8 cellular contexts compared by ENCODE assay signal in the genomic region with DNA sequence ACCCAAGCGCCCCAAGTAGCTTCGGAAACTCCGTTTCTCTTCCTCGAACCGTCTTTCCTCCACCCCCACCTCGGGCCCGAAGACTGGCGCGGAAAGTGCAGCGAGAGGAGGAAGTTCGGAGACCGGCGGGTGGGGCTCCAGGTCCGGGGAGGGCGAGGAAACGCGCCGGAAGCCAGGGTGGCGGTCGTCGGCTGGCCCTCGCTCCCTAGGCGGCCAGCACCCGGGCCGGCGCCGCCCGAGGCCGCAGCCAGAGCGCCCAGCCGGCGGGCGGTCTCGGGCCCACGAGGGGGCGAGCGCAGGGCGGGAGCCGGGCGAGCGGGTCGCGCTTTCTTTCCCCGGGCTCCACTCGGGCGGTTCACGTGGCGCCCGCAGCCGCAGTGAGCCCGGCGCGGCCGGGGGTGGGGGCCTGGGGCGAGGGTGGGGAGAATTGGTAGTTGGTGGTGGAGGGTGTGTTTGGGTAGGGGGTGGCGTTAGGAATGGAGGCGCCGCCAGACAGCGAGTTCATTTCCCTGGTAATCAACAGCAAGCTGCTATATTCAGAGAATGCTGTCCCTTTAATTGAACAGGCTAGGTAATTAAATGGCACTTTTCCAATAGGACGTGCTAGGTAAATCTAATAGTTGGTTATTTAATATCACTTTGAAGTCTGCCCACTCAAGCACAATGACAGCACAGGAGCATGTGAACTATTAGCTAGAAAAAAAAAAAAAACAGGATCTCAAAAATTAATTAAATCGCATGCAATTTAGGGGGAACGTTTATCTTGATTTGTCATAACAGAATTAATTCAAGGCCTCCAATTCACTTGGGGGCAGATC. TPM values are rescaled to one million over a fixed set of nuclear protein-coding genes. Genes with fewer than 3 reads are reported as not detected.
DNase-seq lines count a peak whose midpoint lies in the region; ATAC-seq and TF ChIP-seq lines count a peak whose summit lies in the region.

No MANE protein-coding gene starts in this region.

- H3K36me3 Mint-ChIP-seq in CD4-positive, alpha-beta memory T cell = peaks cover 12 to 35% of the 10 kb centered on the region in 2 donors
- H3K36me3 Mint-ChIP-seq in nephron (ENCODE audit: low read depth) = peaks cover 45% of the 10 kb centered on the region

- no peaks in the 10 kb centered on the region for H3F3A ChIP-seq in PC-3 (ENCODE audit: low read length, unreplicated experiment)

- BruUV-seq in PC-3 (replicated peaks; lab: Mats Ljungman, UMichigan) = no TSS peak

- H3K27ac ChIP-seq in CD4-positive, alpha-beta memory T cell (ENCODE audit: low read depth, low read length) = peak overlapping the region; percentile 54
- peak overlapping the region; percentile 38 for H3K27ac ChIP-seq in PC-3 (ENCODE audit: low read length)
- peak overlapping the region; percentile 85 for H3K27ac ChIP-seq in thymus (ENCODE audit: low read depth)

- POLR2A ChIA-PET in CD4-positive, alpha-beta memory T cell (lab: Charles Lee; ENCODE audit: partially characterized antibody) = interaction anchor here (0.6 to 3.7 kb wide), 8 partner anchors 9 to 810 kb away, joined by 3 to 23 read pairs (median 6); a partner anchor contains a TSS
- POLR2A ChIA-PET in PC-3 (lab: Charles Lee; ENCODE audit: unreplicated experiment) = interaction anchor here (0.6 kb wide), 1 partner anchor 370 kb away, joined by 3 read pairs; no protein-coding TSS in a partner anchor

- peaks cover 70% of the 10 kb centered on the region for H3K79me2 ChIP-seq in PC-3 (ENCODE audit: low read length)

- peak overlapping the region; percentile 76 for H2AFZ ChIP-seq in PC-3 (ENCODE audit: low read length)

- H3K9me3 ChIP-seq in CD4-positive, alpha-beta memory T cell (ENCODE audit: control insufficient read depth in 1 of 2, low read length in 2 of 2) = no peaks in the 10 kb centered on the region
- H3K9me3 ChIP-seq in PC-3 (ENCODE audit: low read length) (no peaks in the 10 kb centered on the region), thymus (ENCODE audit: control insufficient read depth) (peaks cover 1% of the 10 kb centered on the region)

- H3K27me3 ChIP-seq in CD4-positive, alpha-beta memory T cell (ENCODE audit: insufficient read depth, low read length) = no peaks in the 10 kb centered on the region
- H3K27me3 ChIP-seq in PC-3 (ENCODE audit: low read length) = no peaks in the 10 kb centered on the region
- H3K27me3 ChIP-seq in thymus (ENCODE audit: control insufficient read depth, insufficient read depth) = no peaks in the 10 kb centered on the region

- no peaks in the 10 kb centered on the region for H3K9me3 Mint-ChIP-seq in CD4-positive, alpha-beta memory T cell
- H3K9me3 Mint-ChIP-seq in nephron = no peaks in the 10 kb centered on the region

- no peaks in the 10 kb centered on the region for H3K9me2 ChIP-seq in PC-3 (replicated peaks; ENCODE audit: low read length)

- peaks cover 8% of the 10 kb centered on the region for H3K36me3 ChIP-seq in CD4-positive, alpha-beta memory T cell (ENCODE audit: insufficient read depth, low read length)
- H3K36me3 ChIP-seq in PC-3 (ENCODE audit: low read depth, low read length) (peaks cover 15% of the 10 kb centered on the region), thymus (ENCODE audit: control insufficient read depth, insufficient read depth) (no peaks in the 10 kb centered on the region)

- H4K20me1 ChIP-seq in PC-3 (ENCODE audit: low read length) = no peaks in the 10 kb centered on the region

- H3K4me2 ChIP-seq in PC-3 (ENCODE audit: low read length) = peak overlapping the region; percentile 99

- H3K4me3 ChIP-seq in CD4-positive, alpha-beta memory T cell (ENCODE audit: low read length in 2 of 2) = peak overlapping the region in 1 of 2 donors; percentile 51
- H3K4me3 ChIP-seq in PC-3 (ENCODE audit: low read length) (peak overlapping the region; percentile 73), fibroblast of the aortic adventitia (ENCODE audit: low read depth, low read length) (peak overlapping the region; percentile 70), thymus (ENCODE audit: low read length) (peak overlapping the region; percentile 71)

- CTCF ChIA-PET in CD4-positive, alpha-beta memory T cell (lab: Charles Lee; ENCODE audit: partially characterized antibody) = interaction anchor here (0.8 to 3.2 kb wide), 7 partner anchors 8 to 310 kb away, joined by 3 to 21 read pairs (median 3); no protein-coding TSS in a partner anchor
- CTCF ChIA-PET in PC-3 (lab: Charles Lee) = interaction anchor here (0.6 kb wide), 2 partner anchors 344 to 1718 kb away, joined by 3 to 4 read pairs; no protein-coding TSS in a partner anchor

- H3K9ac ChIP-seq in PC-3 (ENCODE audit: low read length) = peak overlapping the region; percentile 83

- DNase-seq in CD4-positive, alpha-beta memory T cell = peak; percentile 48 to 76 (median 66)
- DNase-seq in PC-3 (peak; percentile 59), fibroblast of the aortic adventitia (ENCODE audit: low read depth) (peak; percentile 14)
- DNase-seq in activated effector memory CD4-positive, alpha-beta T cell treated with Interleukin-2 at 50 U/mL for 16 hours = peak; percentile 52

- peak; percentile 52 for ATAC-seq in GM19351 (IDR thresholded peaks at IDR 0.05; ENCODE audit: unreplicated experiment)
- ATAC-seq in HG03520 (IDR thresholded peaks at IDR 0.05; ENCODE audit: unreplicated experiment) = peak; percentile 30
- ATAC-seq in PC-3 = peak; percentile 41

- H3K27me3 Mint-ChIP-seq in CD4-positive, alpha-beta memory T cell = peaks cover 0 to 3% of the 10 kb centered on the region in 2 donors
- H3K27me3 Mint-ChIP-seq in nephron (ENCODE audit: low read depth) = peaks cover 12% of the 10 kb centered on the region

- intact Hi-C loops in CD4-positive, alpha-beta memory T cell (cut with micrococcal nuclease) = loop anchor here (1.0 to 10.0 kb wide), 2 partner anchors 8 to 631 kb away; a partner anchor contains a TSS
- intact Hi-C loops in PC-3 (cut with micrococcal nuclease) = loop anchor here (10.0 kb wide), 1 partner anchor 139 kb away; no protein-coding TSS in a partner anchor

- TF ChIP-seq CTCF in PC-3 (conservative IDR thresholded peaks at IDR 0.05; ENCODE audit: low read depth, low read length) = 0 out of 2 replicates have a peak, but pooled peaks have one; percentile 20
- peak; percentile 11 for TF ChIP-seq CTCF in fibroblast of the aortic adventitia (IDR thresholded peaks at IDR 0.05; ENCODE audit: insufficient read depth, low read length)
- TF ChIP-seq CTCF in nephron (IDR thresholded peaks at IDR 0.05; ENCODE audit: unreplicated experiment in 3 of 3) = peak; percentile 27 to 38 (median 29)

- peaks cover 37 to 72% (median 49%) of the 10 kb centered on the region in 4 donors for H3K4me1 Mint-ChIP-seq in CD4-positive, alpha-beta memory T cell
- peaks cover 57% of the 10 kb centered on the region for H3K4me1 Mint-ChIP-seq in nephron

- H3K27ac Mint-ChIP-seq in CD4-positive, alpha-beta memory T cell = peak overlapping the region; percentile 65 to 96 (median 93)
- peak overlapping the region; percentile 80 to 83 (median 82) for H3K27ac Mint-ChIP-seq in nephron

- 3% methylated on average over 62 of the region's 62 CpGs for WGBS in thymus

- H3K4me3 Mint-ChIP-seq in CD4-positive, alpha-beta memory T cell = peak overlapping the region; percentile 90 to 97 (median 92)
- peak overlapping the region; percentile 91 to 94 (median 93) for H3K4me3 Mint-ChIP-seq in nephron

- peaks cover 50% of the 10 kb centered on the region for H3K4me1 ChIP-seq in CD4-positive, alpha-beta memory T cell (ENCODE audit: insufficient read depth, low read length)
- H3K4me1 ChIP-seq in PC-3 (ENCODE audit: insufficient read depth, low read length) = peaks cover 32% of the 10 kb centered on the region
- H3K4me1 ChIP-seq in thymus (ENCODE audit: control insufficient read depth, insufficient read depth, low read length) = peaks cover 13% of the 10 kb centered on the region

RNA-seq across cellular contexts. Expression of a gene that starts 6.7 kb away (rescaled TPM):
- 10 to 100 TPM; 25.0 TPM for total RNA-seq in CD4-positive, alpha-beta memory T cell
- polyA plus RNA-seq in CD4-positive, alpha-beta memory T cell = 10 to 100 TPM; 19.6 to 24.7 TPM
- 35.7 and 41.5 TPM in 2 replicates for total RNA-seq in PC-3 (2014; rRNA removed)
- 10.2 and 47.1 TPM in 2 replicates for total RNA-seq in fibroblast of the aortic adventitia (ENCODE audit: low replicate concordance)
- polyA plus RNA-seq in thymus = 57.0 TPM

Comparison
In these comparisons a context has a peak if more than half of its experiments do, and no peak if none do; other contexts are left out.
1. DNase-seq: peak in every context shown above with its lines; median percentile 66 in CD4-positive, alpha-beta memory T cell; 59 in PC-3; 52 in activated effector memory CD4-positive, alpha-beta T cell treated with Interleukin-2 at 50 U/mL for 16 hours; 14 in fibroblast of the aortic adventitia.